ENCODE assay signal across 21 cellular contexts in genomic region chr5:20562545-20562944, GRCh38.
"Had no signal": no experiment of that assay in that cellular context is flagged by ENCODE, and none has a peak within 500 bp of the region (broad histone marks: within the 10 kb centered on the region; RNA-seq: fewer than 3 reads in every experiment).

No MANE protein-coding gene starts in this region.

- H3K27ac ChIP-seq: left lung, lower lobe of right lung, pancreas, prostate gland, sigmoid colon, spleen, tibial nerve, uterus had no signal

- DNase-seq: kidney glomerular epithelial cell; left cardiac atrium; left lung; lower lobe of right lung; mesenchymal stem cell; naive thymus-derived CD8-positive, alpha-beta T cell; nucleus accumbens; pancreas; posterior cingulate gyrus; retina; right cardiac atrium; sigmoid colon; small intestine; spleen; stimulated activated CD4-positive, alpha-beta T cell treated with anti-CD3 and anti-CD28 coated beads, Interleukin-4, amount 100 ng/mL, for 24 hours; stimulated activated naive CD4-positive, alpha-beta T cell; uterus had no signal

- ATAC-seq: left cardiac atrium; left lung; lower lobe of right lung; naive thymus-derived CD8-positive, alpha-beta T cell; pancreas; right cardiac atrium; stimulated activated effector memory CD8-positive, alpha-beta T cell treated with anti-CD3 and anti-CD28 coated beads, Interleukin-12 subunit alpha, Interleukin-12 subunit beta, amount 100 ng/mL, for 72 hours had no signal

- FAIRE-seq: keratinocyte, small intestine had no signal

- H3K36me3 ChIP-seq: left lung, lower lobe of right lung, pancreas, prostate gland, sigmoid colon, spleen, tibial nerve, uterus had no signal

- H3K27me3 ChIP-seq: left lung, pancreas, sigmoid colon, spleen, tibial nerve, uterus had no signal

- H3K4me1 ChIP-seq: left lung, lower lobe of right lung, pancreas, prostate gland, sigmoid colon, spleen, tibial nerve, uterus had no signal

- H3K4me3 ChIP-seq: left lung, lower lobe of right lung, pancreas, prostate gland, sigmoid colon, spleen, tibial nerve, uterus had no signal

- H3K9me3 ChIP-seq: left lung, lower lobe of right lung, pancreas, prostate gland, sigmoid colon, tibial nerve, uterus had no signal
